In the genomic region with DNA sequence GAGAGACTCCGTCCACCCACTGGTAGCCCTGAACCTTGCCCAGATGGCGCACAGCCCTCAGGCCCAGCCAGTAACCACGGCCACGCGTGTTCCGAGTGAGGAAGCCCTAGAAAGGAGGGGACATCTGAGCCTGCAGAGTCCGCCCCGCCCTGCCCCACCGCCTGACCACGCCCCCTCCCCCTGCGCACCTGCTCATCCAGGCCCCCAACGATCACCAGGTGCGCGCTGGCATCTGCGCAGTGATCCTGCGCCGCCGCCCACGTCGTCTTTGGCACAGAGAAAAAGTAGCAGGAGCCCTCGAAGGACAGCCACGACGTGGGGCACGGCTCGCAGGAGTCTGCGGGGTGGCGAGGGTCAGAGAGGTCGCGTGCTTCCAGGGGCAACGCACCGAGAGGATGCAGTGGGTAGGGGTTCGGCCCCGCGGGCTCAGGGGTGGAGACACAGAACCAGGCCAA, we compare ENCODE assay signal across 1 cellular context.
TF ChIP-seq lines count a peak whose summit lies in the region.

No MANE protein-coding gene starts in this region.

TF ChIP-seq in HepG2, 621 proteins besides CTCF, POLR2A, EP300 and RAD21:
- no peak for TF ChIP-seq TCF12 (IDR thresholded peaks at IDR 0.05)
- TF ChIP-seq TCF12 (CRISPR knock-in tag; IDR thresholded peaks at IDR 0.05) = no peak
- TF ChIP-seq, protein P1, sequence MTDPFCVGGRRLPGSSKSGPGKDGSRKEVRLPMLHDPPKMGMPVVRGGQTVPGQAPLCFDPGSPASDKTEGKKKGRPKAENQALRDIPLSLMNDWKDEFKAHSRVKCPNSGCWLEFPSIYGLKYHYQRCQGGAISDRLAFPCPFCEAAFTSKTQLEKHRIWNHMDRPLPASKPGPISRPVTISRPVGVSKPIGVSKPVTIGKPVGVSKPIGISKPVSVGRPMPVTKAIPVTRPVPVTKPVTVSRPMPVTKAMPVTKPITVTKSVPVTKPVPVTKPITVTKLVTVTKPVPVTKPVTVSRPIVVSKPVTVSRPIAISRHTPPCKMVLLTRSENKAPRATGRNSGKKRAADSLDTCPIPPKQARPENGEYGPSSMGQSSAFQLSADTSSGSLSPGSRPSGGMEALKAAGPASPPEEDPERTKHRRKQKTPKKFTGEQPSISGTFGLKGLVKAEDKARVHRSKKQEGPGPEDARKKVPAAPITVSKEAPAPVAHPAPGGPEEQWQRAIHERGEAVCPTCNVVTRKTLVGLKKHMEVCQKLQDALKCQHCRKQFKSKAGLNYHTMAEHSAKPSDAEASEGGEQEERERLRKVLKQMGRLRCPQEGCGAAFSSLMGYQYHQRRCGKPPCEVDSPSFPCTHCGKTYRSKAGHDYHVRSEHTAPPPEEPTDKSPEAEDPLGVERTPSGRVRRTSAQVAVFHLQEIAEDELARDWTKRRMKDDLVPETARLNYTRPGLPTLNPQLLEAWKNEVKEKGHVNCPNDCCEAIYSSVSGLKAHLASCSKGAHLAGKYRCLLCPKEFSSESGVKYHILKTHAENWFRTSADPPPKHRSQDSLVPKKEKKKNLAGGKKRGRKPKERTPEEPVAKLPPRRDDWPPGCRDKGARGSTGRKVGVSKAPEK (CRISPR knock-in tag; IDR thresholded peaks at IDR 0.05; ENCODE audit: borderline replicate concordance) = no peak
- TF ChIP-seq, protein P2, sequence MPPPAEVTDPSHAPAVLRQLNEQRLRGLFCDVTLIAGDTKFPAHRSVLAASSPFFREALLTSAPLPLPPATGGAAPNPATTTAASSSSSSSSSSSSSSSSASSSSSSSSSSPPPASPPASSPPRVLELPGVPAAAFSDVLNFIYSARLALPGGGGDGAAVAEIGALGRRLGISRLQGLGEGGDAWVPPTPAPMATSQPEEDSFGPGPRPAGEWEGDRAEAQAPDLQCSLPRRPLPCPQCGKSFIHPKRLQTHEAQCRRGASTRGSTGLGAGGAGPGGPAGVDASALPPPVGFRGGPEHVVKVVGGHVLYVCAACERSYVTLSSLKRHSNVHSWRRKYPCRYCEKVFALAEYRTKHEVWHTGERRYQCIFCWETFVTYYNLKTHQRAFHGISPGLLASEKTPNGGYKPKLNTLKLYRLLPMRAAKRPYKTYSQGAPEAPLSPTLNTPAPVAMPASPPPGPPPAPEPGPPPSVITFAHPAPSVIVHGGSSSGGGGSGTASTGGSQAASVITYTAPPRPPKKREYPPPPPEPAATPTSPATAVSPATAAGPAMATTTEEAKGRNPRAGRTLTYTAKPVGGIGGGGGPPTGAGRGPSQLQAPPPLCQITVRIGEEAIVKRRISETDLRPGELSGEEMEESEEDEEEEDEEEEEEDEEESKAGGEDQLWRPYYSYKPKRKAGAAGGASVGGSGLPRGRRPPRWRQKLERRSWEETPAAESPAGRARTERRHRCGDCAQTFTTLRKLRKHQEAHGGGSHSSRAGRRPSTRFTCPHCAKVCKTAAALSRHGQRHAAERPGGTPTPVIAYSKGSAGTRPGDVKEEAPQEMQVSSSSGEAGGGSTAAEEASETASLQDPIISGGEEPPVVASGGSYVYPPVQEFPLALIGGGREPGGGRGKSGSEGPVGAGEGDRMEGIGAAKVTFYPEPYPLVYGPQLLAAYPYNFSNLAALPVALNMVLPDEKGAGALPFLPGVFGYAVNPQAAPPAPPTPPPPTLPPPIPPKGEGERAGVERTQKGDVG (CRISPR knock-in tag; IDR thresholded peaks at IDR 0.05; ENCODE audit: borderline replicate concordance) = no peak
- no peak for TF ChIP-seq ZNF124 (CRISPR knock-in tag; IDR thresholded peaks at IDR 0.05)
- TF ChIP-seq, protein P3, sequence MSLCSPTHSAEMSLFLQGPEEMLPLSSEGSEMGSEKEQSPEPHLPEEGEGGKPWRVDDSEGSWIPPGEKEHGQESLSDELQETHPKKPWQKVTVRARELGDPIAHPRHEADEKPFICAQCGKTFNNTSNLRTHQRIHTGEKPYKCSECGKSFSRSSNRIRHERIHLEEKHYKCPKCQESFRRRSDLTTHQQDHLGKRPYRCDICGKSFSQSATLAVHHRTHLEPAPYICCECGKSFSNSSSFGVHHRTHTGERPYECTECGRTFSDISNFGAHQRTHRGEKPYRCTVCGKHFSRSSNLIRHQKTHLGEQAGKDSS (CRISPR knock-in tag; IDR thresholded peaks at IDR 0.05; ENCODE audit: borderline replicate concordance, low read depth) = no peak
- no peak for TF ChIP-seq ZNF20 (CRISPR knock-in tag; IDR thresholded peaks at IDR 0.05)
